ENCODE assay signal across 22 cellular contexts in genomic region chr2:45278345-45279078, GRCh38.
DNase-seq lines count a peak whose midpoint lies in the region; ATAC-seq, FAIRE-seq and TF ChIP-seq lines count a peak whose summit lies in the region.
"Had no signal": no experiment of that assay in that cellular context is flagged by ENCODE, and none has a peak within 500 bp of the region (broad histone marks: within the 10 kb centered on the region; RNA-seq: fewer than 3 reads in every experiment).

No MANE protein-coding gene starts in this region.

- peak overlapping the region; percentile 66 for H3K9ac ChIP-seq in PC-3 (ENCODE audit: low read length)
- H3K9ac ChIP-seq in HepG2 (ENCODE audit: insufficient read depth, low read depth, low read length): no peak overlapping the region

- 61% methylated on average over 10 of the region's 10 CpGs for WGBS in HepG2 (ENCODE audit: low lambda C conversion rate)

- TF ChIP-seq POLR2A in HepG2 (IDR thresholded peaks at IDR 0.05; ENCODE audit: insufficient read depth in 1 of 2, low read depth in 2 of 2, low read length in 2 of 2): no peak

- ATAC-seq in PC-3: peak; percentile 40
- no peak for ATAC-seq in HepG2
- no peak for ATAC-seq in HG02678 (IDR thresholded peaks at IDR 0.05; ENCODE audit: unreplicated experiment)
- ATAC-seq in HG03565 (IDR thresholded peaks at IDR 0.05; ENCODE audit: unreplicated experiment): no peak
- no peak for ATAC-seq in GM18511 (IDR thresholded peaks at IDR 0.05; ENCODE audit: unreplicated experiment)
- ATAC-seq: activated naive CD8-positive, alpha-beta T cell treated with anti-CD3 and anti-CD28 coated beads, Interleukin-2, amount 50 U/mL, for 24 hours; WTC11 had no signal

- BruUV-seq in PC-3 (replicated peaks; lab: Mats Ljungman, UMichigan) (no TSS peak), HepG2 (replicated peaks; lab: Mats Ljungman, UMichigan) (no TSS peak)

- H3K79me2 ChIP-seq in PC-3 (ENCODE audit: low read length): no peaks in the 10 kb centered on the region
- no peaks in the 10 kb centered on the region for H3K79me2 ChIP-seq in HepG2 (ENCODE audit: insufficient read depth, low read length)

- FAIRE-seq in HepG2 (lab: Jason Lieb, UNC): no peak
- FAIRE-seq: A204.1, colon, RCC 7860 had no signal

- TF ChIP-seq CTCF in PC-3 (conservative IDR thresholded peaks at IDR 0.05; ENCODE audit: low read depth, low read length) (no peak), fibroblast of the aortic adventitia (IDR thresholded peaks at IDR 0.05; ENCODE audit: insufficient read depth, low read length) (no peak), HepG2 (CRISPR knock-in tag; IDR thresholded peaks at IDR 0.05) (no peak)

- TF ChIP-seq EP300 in HepG2 (IDR thresholded peaks at IDR 0.05; ENCODE audit: low read depth in 2 of 2, low read length in 2 of 2) (no peak), HepG2 (CRISPR knock-in tag; IDR thresholded peaks at IDR 0.05; ENCODE audit: borderline replicate concordance) (no peak)

- no peaks in the 10 kb centered on the region for H3K9me2 ChIP-seq in PC-3 (replicated peaks; ENCODE audit: low read length)

- peak; percentile 18 for DNase-seq in COLO668 (lab: John Stamatoyannopoulos, UW; ENCODE audit: unreplicated experiment)
- DNase-seq in NCI-H1092 (lab: John Stamatoyannopoulos, UW): peak; percentile 25
- peak; percentile 92 for DNase-seq in PC-3
- peak; percentile 34 for DNase-seq in fibroblast of the aortic adventitia (ENCODE audit: low read depth)
- no peak for DNase-seq in HepG2 (ENCODE audit: low spot score)
- DNase-seq: activated CD4-positive, alpha-beta T cell treated with anti-CD3 and anti-CD28 coated beads, Interleukin-2, amount 50 U/mL, for 4 hours; activated gamma-delta T cell; activated naive CD8-positive, alpha-beta T cell treated with anti-CD3 and anti-CD28 coated beads, Interleukin-2, amount 50 U/mL, for 24 hours; HFFc6; kidney glomerular epithelial cell; NCI-H1417 treated with DMSO at 0.1 percent for 48 hours; NCI-H446 treated with DMSO at 0.1 percent for 48 hours; retina; stimulated activated CD4-positive, alpha-beta T cell treated with anti-CD3 and anti-CD28 coated beads, Interleukin-4, amount 100 ng/mL, for 4 hours had no signal

- H3K27ac ChIP-seq in PC-3 (ENCODE audit: low read length) (peak overlapping the region; percentile 93), HepG2 (ENCODE audit: extremely low read length, insufficient read depth, low read length) (no peak overlapping the region)

- H3K9me3 ChIP-seq in PC-3 (ENCODE audit: low read length) (no peaks in the 10 kb centered on the region), HepG2 (ENCODE audit: low read length) (no peaks in the 10 kb centered on the region)
- H3K9me3 ChIP-seq: tibial artery had no signal

- H3K4me2 ChIP-seq in PC-3 (ENCODE audit: low read length): peak overlapping the region; percentile 55
- no peak overlapping the region for H3K4me2 ChIP-seq in HepG2 (ENCODE audit: low read depth, low read length)

- H3F3A ChIP-seq in PC-3 (ENCODE audit: low read length, unreplicated experiment): peaks cover 15% of the 10 kb centered on the region

- CTCF ChIA-PET in PC-3 (lab: Charles Lee): no interaction called here
- CTCF ChIA-PET in HepG2 (lab: Yijun Ruan, JAX; ENCODE audit: low intra/inter-chr PET ratio, low total read pairs): no interaction called here

- POLR2A ChIA-PET in PC-3 (lab: Charles Lee; ENCODE audit: unreplicated experiment) (interaction anchor here (0.5 to 0.6 kb wide), 2 partner anchors 110 to 144 kb away, joined by 3 to 6 read pairs; no protein-coding TSS in a partner anchor), HepG2 (lab: Yijun Ruan, JAX) (interaction anchor here (1.2 kb wide), 1 partner anchor 21 kb away, joined by 3 read pairs; no protein-coding TSS in a partner anchor)

- in situ Hi-C loops in HepG2 (cut with HindIII; ENCODE audit: extremely low pct_ligation_motif_present, low pct_unique_long_range_greater_than_20kb): no loop called here

- H4K20me1 ChIP-seq in PC-3 (ENCODE audit: low read length) (no peaks in the 10 kb centered on the region), HepG2 (ENCODE audit: insufficient read depth, low read length) (no peaks in the 10 kb centered on the region)

- H3K27me3 ChIP-seq in PC-3 (ENCODE audit: low read length): no peaks in the 10 kb centered on the region
- peaks cover 0 to 19% of the 10 kb centered on the region in 2 experiments; a peak in 4 of 5 replicates for H3K27me3 ChIP-seq in HepG2 (ENCODE audit: control insufficient read depth in 1 of 2, insufficient read depth in 2 of 2, low read length in 2 of 2)
- H3K27me3 ChIP-seq: tibial artery had no signal

- H3K4me3 ChIP-seq in PC-3 (ENCODE audit: low read length): no peak overlapping the region
- no peak overlapping the region for H3K4me3 ChIP-seq in fibroblast of the aortic adventitia (ENCODE audit: low read depth, low read length)
- H3K4me3 ChIP-seq in HepG2 (replicated peaks in 1 of 3; ENCODE audit: insufficient read depth in 1 of 3, low read depth in 2 of 3, low read length in 3 of 3): no peak overlapping the region
- H3K4me3 ChIP-seq: tibial artery had no signal

- H3K4me1 ChIP-seq in PC-3 (ENCODE audit: insufficient read depth, low read length) (peaks cover 94% of the 10 kb centered on the region), HepG2 (ENCODE audit: insufficient read depth, low read length) (peaks cover 61% of the 10 kb centered on the region)

- H3K36me3 ChIP-seq in PC-3 (ENCODE audit: low read depth, low read length): no peaks in the 10 kb centered on the region
- no peaks in the 10 kb centered on the region for H3K36me3 ChIP-seq in HepG2 (replicated peaks in 1 of 2; ENCODE audit: control insufficient read depth in 1 of 2, insufficient read depth in 2 of 2, low read length in 2 of 2)
- H3K36me3 ChIP-seq: tibial artery had no signal

- peak overlapping the region; percentile 3; the same call in 1 of the 2 replicates for H2AFZ ChIP-seq in PC-3 (ENCODE audit: low read length)
- H2AFZ ChIP-seq in HepG2 (ENCODE audit: low read length): no peak overlapping the region

- TF ChIP-seq RAD21 in HepG2 (CRISPR knock-in tag; IDR thresholded peaks at IDR 0.05): no peak

- intact Hi-C loops in PC-3 (cut with micrococcal nuclease) (loop anchor here (1.0 to 5.0 kb wide), 3 partner anchors 40 to 106 kb away; no protein-coding TSS in a partner anchor), HepG2 (cut with micrococcal nuclease; ENCODE audit: unreplicated experiment) (no loop called here)

TF ChIP-seq in HepG2, 621 proteins besides CTCF, POLR2A, EP300 and RAD21:
- TF ChIP-seq NFRKB (IDR thresholded peaks at IDR 0.05): no peak
- no peak for TF ChIP-seq ZFP37 (CRISPR knock-in tag; IDR thresholded peaks at IDR 0.05; ENCODE audit: borderline replicate concordance)
- TF ChIP-seq MED1 (CRISPR knock-in tag; IDR thresholded peaks at IDR 0.05): no peak
- no peak for TF ChIP-seq MEIS1 (CRISPR knock-in tag; IDR thresholded peaks at IDR 0.05; ENCODE audit: borderline replicate concordance)
- no peak for TF ChIP-seq ZBTB37 (CRISPR knock-in tag; IDR thresholded peaks at IDR 0.05)
- no peak for TF ChIP-seq ZNF12 (CRISPR knock-in tag; IDR thresholded peaks at IDR 0.05)
- TF ChIP-seq ZNF556 (CRISPR knock-in tag; IDR thresholded peaks at IDR 0.05; ENCODE audit: borderline replicate concordance): no peak
- no peak for TF ChIP-seq ZNF280B (CRISPR knock-in tag; IDR thresholded peaks at IDR 0.05; ENCODE audit: borderline replicate concordance)
- TF ChIP-seq THAP9 (CRISPR knock-in tag; IDR thresholded peaks at IDR 0.05; ENCODE audit: borderline replicate concordance): no peak
